23 cellular contexts compared by ENCODE assay signal in genomic region chr3:71197841-71198565, GRCh38.
"Had no signal": no experiment of that assay in that cellular context is flagged by ENCODE, and none has a peak within 500 bp of the region (broad histone marks: within the 10 kb centered on the region; RNA-seq: fewer than 3 reads in every experiment).

No MANE protein-coding gene starts in this region.

- H3K4me3 Mint-ChIP-seq: activated CD8-positive, alpha-beta T cell treated with anti-CD3 and anti-CD28 coated beads, Interleukin-2, amount 10 ng/mL, durations not matched to agents 7 days and 5 days; activated naive CD4-positive, alpha-beta T cell treated with anti-CD3 and anti-CD28 coated beads, Interleukin-2, amount 10 ng/mL, durations not matched to agents 7 days and 5 days; neural crest cell had no signal

- H3K36me3 ChIP-seq: breast epithelium, colonic mucosa, stomach, uterus, WERI-Rb-1 had no signal

- H3K27ac ChIP-seq: breast epithelium, colonic mucosa, esophagus squamous epithelium, stomach, uterus, WERI-Rb-1 had no signal

- H3K27ac Mint-ChIP-seq: activated CD8-positive, alpha-beta T cell treated with anti-CD3 and anti-CD28 coated beads, Interleukin-2, amount 10 ng/mL, durations not matched to agents 7 days and 5 days; activated naive CD4-positive, alpha-beta T cell treated with anti-CD3 and anti-CD28 coated beads, Interleukin-2, amount 10 ng/mL, durations not matched to agents 7 days and 5 days had no signal

- H3K4me1 ChIP-seq: colonic mucosa, uterus had no signal

- H3K27me3 ChIP-seq: breast epithelium, colonic mucosa, esophagus squamous epithelium, gastroesophageal sphincter, stomach, uterus had no signal

- H3K4me3 ChIP-seq: breast epithelium, colonic mucosa, esophagus squamous epithelium, gastroesophageal sphincter, stomach, uterus had no signal

- H3K9me3 ChIP-seq: breast epithelium, colonic mucosa, esophagus squamous epithelium, gastroesophageal sphincter, stomach, uterus had no signal

- H3K27me3 Mint-ChIP-seq: activated naive CD4-positive, alpha-beta T cell treated with anti-CD3 and anti-CD28 coated beads, Interleukin-2, amount 10 ng/mL, durations not matched to agents 7 days and 5 days had no signal

- DNase-seq: activated CD4-positive, alpha-beta T cell treated with anti-CD3 and anti-CD28 coated beads for 1 hour; activated CD4-positive, alpha-beta T cell treated with anti-CD3 and anti-CD28 coated beads, Interleukin-2, amount 50 U/mL, for 1 hour; activated CD8-positive, alpha-beta T cell treated with anti-CD3 and anti-CD28 coated beads, Interleukin-2, amount 10 ng/mL, durations not matched to agents 7 days and 5 days; activated naive CD4-positive, alpha-beta T cell treated with anti-CD3 and anti-CD28 coated beads, Interleukin-2, amount 10 ng/mL, durations not matched to agents 7 days and 5 days; activated T-cell treated with anti-CD3 and anti-CD28 coated beads, Interleukin-2, amount 50 U/mL, for 1 hour; colonic mucosa; esophagus squamous epithelium; head of caudate nucleus; hypothalamus; left ventricle myocardium superior; mammary epithelial cell; midbrain; occipital lobe; posterior cingulate gyrus; stimulated activated CD4-positive, alpha-beta T cell treated with anti-CD3 and anti-CD28 coated beads, Interleukin-4, amount 100 ng/mL, for 24 hours; stomach; T-helper 1 cell; trophoblast cell; uterus; WERI-Rb-1 had no signal

- ATAC-seq: activated CD8-positive, alpha-beta T cell treated with anti-CD3 and anti-CD28 coated beads, Interleukin-2, amount 10 ng/mL, durations not matched to agents 7 days and 5 days; gastroesophageal sphincter; left ventricle myocardium superior had no signal

- H3K9me3 Mint-ChIP-seq: activated naive CD4-positive, alpha-beta T cell treated with anti-CD3 and anti-CD28 coated beads, Interleukin-2, amount 10 ng/mL, durations not matched to agents 7 days and 5 days; neural crest cell had no signal
